ENCODE assay signal across 12 cellular contexts in the genomic region with DNA sequence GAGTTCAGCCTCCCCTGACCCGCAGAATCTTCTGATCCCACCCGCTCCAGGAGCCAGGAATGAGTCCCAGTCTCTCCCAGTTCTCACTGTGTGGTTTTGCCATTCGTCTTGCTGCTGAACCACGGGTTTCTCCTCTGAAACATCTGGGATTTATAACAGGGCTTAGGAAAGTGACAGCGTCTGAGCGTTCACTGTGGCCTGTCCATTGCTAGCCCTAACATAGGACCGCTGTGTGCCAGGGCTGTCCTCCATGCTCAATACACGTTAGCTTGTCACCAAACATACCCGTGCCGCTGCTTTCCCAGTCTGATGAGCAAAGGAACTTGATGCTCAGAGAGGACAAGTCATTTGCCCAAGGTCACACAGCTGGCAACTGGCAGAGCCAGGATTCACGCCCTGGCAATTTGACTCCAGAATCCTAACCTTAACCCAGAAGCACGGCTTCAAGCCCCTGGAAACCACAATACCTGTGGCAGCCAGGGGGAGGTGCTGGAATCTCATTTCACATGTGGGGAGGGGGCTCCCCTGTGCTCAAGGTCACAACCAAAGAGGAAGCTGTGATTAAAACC. TPM values are rescaled to one million over a fixed set of nuclear protein-coding genes. Genes with fewer than 3 reads are reported as not detected.
DNase-seq lines count a peak whose midpoint lies in the region; ATAC-seq and TF ChIP-seq lines count a peak whose summit lies in the region.
"Had no signal": no experiment of that assay in that cellular context is flagged by ENCODE, and none has a peak within 500 bp of the region (broad histone marks: within the 10 kb centered on the region; RNA-seq: fewer than 3 reads in every experiment).

No MANE protein-coding gene starts in this region.

- H3K9me3 Mint-ChIP-seq in activated T-cell treated with anti-CD3 and anti-CD28 coated beads, Interleukin-2, amount 50 U/mL, for 24 hours = no peaks in the 10 kb centered on the region
- H3K9me3 Mint-ChIP-seq: stimulated activated naive CD8-positive, alpha-beta T cell treated with anti-CD3 and anti-CD28 coated beads, Interleukin-15, Interleukin-2, amounts not matched to agents 100 ng/mL and 50 ng/mL, for 24 hours had no signal

- no peaks in the 10 kb centered on the region for H3K27me3 ChIP-seq in NT2/D1 (ENCODE audit: insufficient read depth, insufficient read length)

- H3K4me3 ChIP-seq in NT2/D1 (ENCODE audit: insufficient read length, low read depth) (no peak overlapping the region), epithelial cell of proximal tubule (ENCODE audit: low read depth, low read length) (no peak overlapping the region)
- H3K4me3 ChIP-seq: gastroesophageal sphincter had no signal

- intact Hi-C loops in sciatic nerve (cut with DNase I) = loop anchor here (5.0 kb wide), 1 partner anchor 53 kb away; the partner anchor contains the start of gene CLPTM1

- peaks cover 16% of the 10 kb centered on the region for H3K4me1 ChIP-seq in NT2/D1 (ENCODE audit: insufficient read depth, insufficient read length)

- peak; percentile 4 for ATAC-seq in sciatic nerve

- H3K36me3 ChIP-seq in NT2/D1 (ENCODE audit: insufficient read depth, insufficient read length, low read length) = peaks cover 67% of the 10 kb centered on the region

- peak; percentile 45 for TF ChIP-seq CTCF in epithelial cell of proximal tubule (conservative IDR thresholded peaks at IDR 0.05; ENCODE audit: low read depth, low read length)

- peaks cover 46% of the 10 kb centered on the region for H3K36me3 Mint-ChIP-seq in activated T-cell treated with anti-CD3 and anti-CD28 coated beads, Interleukin-2, amount 50 U/mL, for 24 hours (ENCODE audit: low read depth)

- H3K4me1 Mint-ChIP-seq in activated T-cell treated with anti-CD3 and anti-CD28 coated beads, Interleukin-2, amount 50 U/mL, for 24 hours (ENCODE audit: low read depth) = peaks cover 15% of the 10 kb centered on the region

- H3K9me3 ChIP-seq in NT2/D1 (ENCODE audit: insufficient read depth, low read length) = no peaks in the 10 kb centered on the region
- H3K9me3 ChIP-seq: gastroesophageal sphincter had no signal

- peaks cover 25% of the 10 kb centered on the region for H3K27me3 Mint-ChIP-seq in activated T-cell treated with anti-CD3 and anti-CD28 coated beads, Interleukin-2, amount 50 U/mL, for 24 hours

- H3K27ac Mint-ChIP-seq in activated T-cell treated with anti-CD3 and anti-CD28 coated beads, Interleukin-2, amount 50 U/mL, for 24 hours = no peak overlapping the region
- H3K27ac Mint-ChIP-seq: stimulated activated naive CD8-positive, alpha-beta T cell treated with anti-CD3 and anti-CD28 coated beads, Interleukin-15, Interleukin-2, amounts not matched to agents 100 ng/mL and 50 ng/mL, for 24 hours had no signal

- H3K4me3 Mint-ChIP-seq in activated T-cell treated with anti-CD3 and anti-CD28 coated beads, Interleukin-2, amount 50 U/mL, for 24 hours = no peak overlapping the region
- H3K4me3 Mint-ChIP-seq: stimulated activated naive CD8-positive, alpha-beta T cell treated with anti-CD3 and anti-CD28 coated beads, Interleukin-15, Interleukin-2, amounts not matched to agents 100 ng/mL and 50 ng/mL, for 24 hours had no signal

- peak overlapping the region; percentile 76 for H3K9ac ChIP-seq in NT2/D1 (ENCODE audit: insufficient read length, low read depth)

- DNase-seq in activated T-cell treated with anti-CD3 and anti-CD28 coated beads, Interleukin-2, amount 50 U/mL, for 24 hours = peak; percentile 54
- DNase-seq in activated T-cell treated with anti-CD3 and anti-CD28 coated beads for 4 hours (no peak), NT2/D1 (ENCODE audit: low read depth, low spot score) (no peak), epithelial cell of proximal tubule (ENCODE audit: low read depth) (no peak), sciatic nerve (ENCODE audit: low spot score) (no peak), NCI-H2227 (lab: John Stamatoyannopoulos, UW; ENCODE audit: unreplicated experiment) (no peak), foreskin melanocyte (no peak), SKM-1 treated with dmso at 0.1 percent for 144 hours (lab: John Stamatoyannopoulos, UW; ENCODE audit: unreplicated experiment) (no peak)
- DNase-seq: NCI-H1417 treated with DMSO at 0.1 percent for 48 hours had no signal

RNA-seq across cellular contexts. Expression of gene APOE, which starts 1.1 kb away (rescaled TPM):
- total RNA-seq in epithelial cell of proximal tubule (5.9 and 46.2 TPM in 2 replicates), sciatic nerve (79.3 TPM)

RNA-seq across cellular contexts. Expression of gene APOC1, which starts 9.9 kb away (rescaled TPM):
- total RNA-seq in epithelial cell of proximal tubule (11.4 and 12.3 TPM in 2 replicates), sciatic nerve (29.0 TPM)

RNA-seq across cellular contexts. Expression of gene TOMM40, which starts 13.5 kb away (rescaled TPM):
- 99.1 and 229 TPM in 2 replicates for total RNA-seq in epithelial cell of proximal tubule
- total RNA-seq in sciatic nerve = 29.1 TPM

RNA-seq across cellular contexts. Expression of gene APOC4, which starts 37.5 kb away (rescaled TPM):
- total RNA-seq in epithelial cell of proximal tubule (not detected in 2 replicates), sciatic nerve (not detected)
- total RNA-seq: gastroesophageal sphincter, SK-MEL-5 had no signal

RNA-seq across cellular contexts. Expression of gene APOC2, which starts 41.3 kb away (rescaled TPM):
- total RNA-seq in epithelial cell of proximal tubule = not detected in 2 replicates
- 4.2 TPM for total RNA-seq in sciatic nerve
- total RNA-seq: gastroesophageal sphincter had no signal
